13 cellular contexts compared by ENCODE assay signal in genomic region chr7:149253665-149254064, GRCh38. TPM values are rescaled to one million over a fixed set of nuclear protein-coding genes. Genes with fewer than 3 reads are reported as not detected.
A peak's percentile ranks its signal among the peaks of the same experiment; 100 is the strongest.
DNase-seq lines count a peak whose midpoint lies in the region; ATAC-seq and TF ChIP-seq lines count a peak whose summit lies in the region.
"Had no signal": no experiment of that assay in that cellular context is flagged by ENCODE, and none has a peak within 500 bp of the region (broad histone marks: within the 10 kb centered on the region; RNA-seq: fewer than 3 reads in every experiment).

No MANE protein-coding gene starts in this region.

- H3K23ac ChIP-seq in neuronal stem cell (ENCODE audit: low read depth, low read length, poor library complexity), result peak overlapping the region; percentile 8

- DNase-seq in amniotic epithelial cell (ENCODE audit: low read depth) (peak; percentile 37), neuronal stem cell (ENCODE audit: low spot score) (no peak), aorta (no peak), smooth muscle cell (lab: John Stamatoyannopoulos, UW; ENCODE audit: unreplicated experiment) (no peak), uterus (no peak)
- DNase-seq: Calu3; CD4-positive, alpha-beta T cell; DMS 273 treated with DMSO at 0.1 percent for 48 hours; GOT3; H9 had no signal

- no peak overlapping the region for H2BK5ac ChIP-seq in neuronal stem cell (ENCODE audit: low read length)

- H3K36me3 ChIP-seq in neuronal stem cell (replicated peaks in 1 of 2; ENCODE audit: control insufficient read depth in 2 of 2, insufficient read depth in 2 of 2, low read length in 2 of 2) (peaks cover 34 to 75% of the 10 kb centered on the region in 2 donors), aorta (ENCODE audit: control insufficient read depth in 1 of 2, insufficient read depth in 2 of 2, low read length in 1 of 2) (peaks cover 3 to 12% of the 10 kb centered on the region in 2 donors), smooth muscle cell (ENCODE audit: low read depth) (peaks cover 4% of the 10 kb centered on the region), uterus (no peaks in the 10 kb centered on the region)

- no peak for TF ChIP-seq RAD21 in Ishikawa (IDR thresholded peaks at IDR 0.05; ENCODE audit: low read depth)

- H3K14ac ChIP-seq in neuronal stem cell (ENCODE audit: low read length), result no peak overlapping the region

- H2BK15ac ChIP-seq in neuronal stem cell (ENCODE audit: low read length), result no peak overlapping the region

- H3K27ac ChIP-seq in neuronal stem cell (replicated peaks; ENCODE audit: low read length) (no peak overlapping the region), aorta (ENCODE audit: low read depth in 1 of 2, low read length in 2 of 2) (no peak overlapping the region), smooth muscle cell (ENCODE audit: low read depth) (no peak overlapping the region), uterus (no peak overlapping the region)

- no peak for TF ChIP-seq POLR2A in uterus (IDR thresholded peaks at IDR 0.05)

- H4K8ac ChIP-seq in neuronal stem cell (ENCODE audit: low read depth, low read length), result no peak overlapping the region

- H2BK12ac ChIP-seq in neuronal stem cell (ENCODE audit: low read length), result no peak overlapping the region

- no peak overlapping the region for H2AK5ac ChIP-seq in neuronal stem cell (ENCODE audit: low read depth, low read length)

- no peaks in the 10 kb centered on the region for H3F3A ChIP-seq in smooth muscle cell (ENCODE audit: low read depth)

- no peak for TF ChIP-seq CTCF in smooth muscle cell (IDR thresholded peaks at IDR 0.05; ENCODE audit: borderline replicate concordance, insufficient read depth, poor library complexity, severe bottlenecking)
- no peak for TF ChIP-seq CTCF in uterus (IDR thresholded peaks at IDR 0.05)

- intact Hi-C loops in aorta (cut with DNase I), result no loop called here
- intact Hi-C loops in uterus (cut with DNase I; ENCODE audit: low total_unique reads), result no loop called here

- no peaks in the 10 kb centered on the region for H3K27me3 ChIP-seq in neuronal stem cell (ENCODE audit: control insufficient read depth in 3 of 3, insufficient read depth in 3 of 3, low read depth in 1 of 3, low read length in 3 of 3)
- H3K27me3 ChIP-seq in aorta (ENCODE audit: control insufficient read depth in 1 of 2, insufficient read depth in 2 of 2, low read length in 1 of 2), result no peaks in the 10 kb centered on the region
- no peaks in the 10 kb centered on the region for H3K27me3 ChIP-seq in smooth muscle cell (ENCODE audit: low read depth)
- no peaks in the 10 kb centered on the region for H3K27me3 ChIP-seq in uterus

- H3K79me2 ChIP-seq in smooth muscle cell (ENCODE audit: low read depth), result peaks cover 6% of the 10 kb centered on the region

- no peak overlapping the region for H3K9ac ChIP-seq in neuronal stem cell (ENCODE audit: low read depth, low read length, poor library complexity)
- H3K9ac ChIP-seq in smooth muscle cell (ENCODE audit: low read depth), result no peak overlapping the region

- ATAC-seq in aorta (ENCODE audit: low FRiP score) (peak; percentile 15), GM19455 (IDR thresholded peaks at IDR 0.05; ENCODE audit: unreplicated experiment) (no peak)
- ATAC-seq: GM12878 had no signal

- H4K20me1 ChIP-seq in smooth muscle cell (ENCODE audit: low read depth), result peaks cover 11% of the 10 kb centered on the region

- H3K4me2 ChIP-seq in neuronal stem cell (ENCODE audit: insufficient read depth, low read length, poor library complexity, severe bottlenecking) (no peak overlapping the region), smooth muscle cell (no peak overlapping the region)

- H4K91ac ChIP-seq in neuronal stem cell (ENCODE audit: low read depth, low read length, poor library complexity), result no peak overlapping the region

- peaks cover 4% of the 10 kb centered on the region for H3K79me1 ChIP-seq in neuronal stem cell (ENCODE audit: low read depth, low read length)

- no peak overlapping the region for H2AFZ ChIP-seq in neuronal stem cell (ENCODE audit: low read length)
- H2AFZ ChIP-seq in smooth muscle cell (ENCODE audit: low read depth), result no peak overlapping the region

- H3K4me3 ChIP-seq in neuronal stem cell (ENCODE audit: low read length in 2 of 2) (peak overlapping the region in 1 of 2 donors; percentile 58), aorta (ENCODE audit: low read length in 2 of 2) (no peak overlapping the region), smooth muscle cell (no peak overlapping the region), uterus (no peak overlapping the region)
- H3K4me3 ChIP-seq: GM12878 had no signal

- no CpG with 5 or more reads among the region's 7 CpGs for WGBS in neuronal stem cell (ENCODE audit: extremely low coverage in 2 of 2, insufficient read length in 2 of 2, insufficient replicate concordance in 1 of 2), 2 donors
- 92 to 95% methylated on average over 7 of the region's 7 CpGs for WGBS in aorta, 2 donors
- WGBS in smooth muscle cell (ENCODE audit: low lambda C conversion rate), result 95% methylated on average over 7 of the region's 7 CpGs

- no peak overlapping the region for H2BK120ac ChIP-seq in neuronal stem cell (ENCODE audit: low read depth, low read length)

- no peaks in the 10 kb centered on the region for H3K4me1 ChIP-seq in neuronal stem cell (ENCODE audit: control insufficient read depth in 2 of 2, insufficient read depth in 1 of 2, low read depth in 1 of 2, low read length in 2 of 2)
- no peaks in the 10 kb centered on the region for H3K4me1 ChIP-seq in aorta (ENCODE audit: control insufficient read depth in 1 of 2, insufficient read depth in 2 of 2, low read length in 2 of 2)
- no peaks in the 10 kb centered on the region for H3K4me1 ChIP-seq in smooth muscle cell (ENCODE audit: low read depth)
- no peaks in the 10 kb centered on the region for H3K4me1 ChIP-seq in uterus

- no peak for TF ChIP-seq EP300 in Ishikawa (IDR thresholded peaks at IDR 0.05; ENCODE audit: borderline replicate concordance)

- H3K18ac ChIP-seq in neuronal stem cell (ENCODE audit: low read length), result no peak overlapping the region

- H3K4ac ChIP-seq in neuronal stem cell (ENCODE audit: low read length), result no peak overlapping the region

- H3K9me3 ChIP-seq in neuronal stem cell (replicated peaks in 1 of 2; ENCODE audit: control insufficient read depth in 2 of 2, insufficient read depth in 1 of 2, low read depth in 1 of 2, low read length in 2 of 2) (no peaks in the 10 kb centered on the region), aorta (ENCODE audit: control insufficient read depth, low read length) (no peaks in the 10 kb centered on the region), smooth muscle cell (replicated peaks; ENCODE audit: low read depth) (no peaks in the 10 kb centered on the region), uterus (no peaks in the 10 kb centered on the region)

TF ChIP-seq in Ishikawa, 13 proteins besides CTCF, POLR2A, EP300 and RAD21:
- TF ChIP-seq YY1 (IDR thresholded peaks at IDR 0.05; ENCODE audit: low read depth), result no peak
- no peak for TF ChIP-seq USF1 (IDR thresholded peaks at IDR 0.05)
- TF ChIP-seq NFIC (IDR thresholded peaks at IDR 0.05), result no peak
- TF ChIP-seq MAX (IDR thresholded peaks at IDR 0.05), result 0 out of 2 replicates have a peak, but pooled peaks have one; percentile 10
- TF ChIP-seq EGR1 (IDR thresholded peaks at IDR 0.05), result no peak
- TF ChIP-seq TCF12 (IDR thresholded peaks at IDR 0.05; ENCODE audit: low read depth), result no peak
- no peak for TF ChIP-seq CEBPB (IDR thresholded peaks at IDR 0.05)
- TF ChIP-seq FOXM1 (IDR thresholded peaks at IDR 0.05; ENCODE audit: borderline replicate concordance, low read depth), result no peak
- TF ChIP-seq TEAD4 (IDR thresholded peaks at IDR 0.05), result peak; percentile 86
- TF ChIP-seq TAF1 (IDR thresholded peaks at IDR 0.05; ENCODE audit: low read depth), result no peak
- TF ChIP-seq ZBTB7A (IDR thresholded peaks at IDR 0.05; ENCODE audit: low read depth), result no peak

RNA-seq across cellular contexts. Expression of gene ZNF783, which starts 8.3 kb away (rescaled TPM):
- 5.0 TPM for polyA plus RNA-seq in neuronal stem cell (2013, experiment 1 of 2)
- 4.6 TPM for polyA plus RNA-seq in neuronal stem cell (2013, experiment 2 of 2)
- total RNA-seq in aorta (10 to 100 TPM; 14.6 to 23.8 TPM), smooth muscle cell (7.2 and 9.8 TPM in 2 replicates), uterus (10 to 100 TPM in 3 of 4 donors, 1 to 10 TPM in 1; 2.6 to 26.7 (median 19.3) TPM)
- polyA plus RNA-seq in aorta (10 to 100 TPM in 1 of 2 donors, 1 to 10 TPM in 1; 1.0 to 17.1 TPM), smooth muscle cell (8.1 and 9.5 TPM in 2 replicates)

RNA-seq across cellular contexts. Expression of gene ZNF212, which starts 14.2 kb away (rescaled TPM):
- 8.9 TPM for polyA plus RNA-seq in neuronal stem cell (2013, experiment 1 of 2)
- 9.1 TPM for polyA plus RNA-seq in neuronal stem cell (2013, experiment 2 of 2)
- total RNA-seq in aorta (10 to 100 TPM in 1 of 2 donors, 1 to 10 TPM in 1; 7.8 to 11.7 TPM), smooth muscle cell (3.8 and 7.7 TPM in 2 replicates), uterus (10 to 100 TPM in 1 of 4 donors, 1 to 10 TPM in 3; 2.9 to 14.1 (median 7.7) TPM)
- polyA plus RNA-seq in aorta (10 to 100 TPM in 1 of 2 donors, 1 to 10 TPM in 1; 8.6 to 11.6 TPM), smooth muscle cell (4.6 and 11.8 TPM in 2 replicates)

RNA-seq across cellular contexts. Expression of gene ZNF282, which starts 58.3 kb away (rescaled TPM):
- polyA plus RNA-seq in neuronal stem cell (2013, experiment 1 of 2), result 13.7 TPM
- 13.0 TPM for polyA plus RNA-seq in neuronal stem cell (2013, experiment 2 of 2)
- total RNA-seq in aorta, result 10 to 100 TPM; 15.5 to 21.4 TPM
- 1 to 10 TPM; 5.3 to 8.9 TPM for polyA plus RNA-seq in aorta
- 8.9 and 11.0 TPM in 2 replicates for total RNA-seq in smooth muscle cell
- polyA plus RNA-seq in smooth muscle cell, result 5.0 and 7.0 TPM in 2 replicates
- total RNA-seq in uterus, result 10 to 100 TPM in 3 of 4 donors, 1 to 10 TPM in 1; 3.2 to 36.4 (median 24.1) TPM
